Comparison of ENCODE assay signal across 9 cellular contexts in genomic region chrX:48937065-48937907, GRCh38. TPM values are rescaled to one million over a fixed set of nuclear protein-coding genes. Genes with fewer than 3 reads are reported as not detected.
DNase-seq lines count a peak whose midpoint lies in the region; ATAC-seq, FAIRE-seq and TF ChIP-seq lines count a peak whose summit lies in the region.
"Had no signal": no experiment of that assay in that cellular context is flagged by ENCODE, and none has a peak within 500 bp of the region (broad histone marks: within the 10 kb centered on the region; RNA-seq: fewer than 3 reads in every experiment).

No MANE protein-coding gene starts in this region.

- intact Hi-C loops in HepG2 (cut with micrococcal nuclease; ENCODE audit: unreplicated experiment), result no loop called here

- CTCF ChIA-PET in HepG2 (lab: Yijun Ruan, JAX; ENCODE audit: low intra/inter-chr PET ratio, low total read pairs), result no interaction called here

- peaks cover 18% of the 10 kb centered on the region for H3K79me2 ChIP-seq in HepG2 (ENCODE audit: insufficient read depth, low read length)

- no peak for TF ChIP-seq RAD21 in HepG2 (CRISPR knock-in tag; IDR thresholded peaks at IDR 0.05)

- no peaks in the 10 kb centered on the region for H3K27me3 ChIP-seq in HepG2 (ENCODE audit: control insufficient read depth in 1 of 2, insufficient read depth in 2 of 2, low read length in 2 of 2)
- H3K27me3 ChIP-seq: body of pancreas had no signal

- no peak overlapping the region for H3K4me3 ChIP-seq in HepG2 (replicated peaks in 1 of 3; ENCODE audit: insufficient read depth in 1 of 3, low read depth in 2 of 3, low read length in 3 of 3)
- H3K4me3 ChIP-seq: body of pancreas had no signal

- ATAC-seq in HG02970 (IDR thresholded peaks at IDR 0.05; ENCODE audit: low FRiP score, unreplicated experiment) (peak; percentile 43), HepG2 (no peak)
- ATAC-seq: body of pancreas had no signal

- WGBS in HepG2 (ENCODE audit: low lambda C conversion rate), result 88% methylated on average over 7 of the region's 9 CpGs

- H2AFZ ChIP-seq in HepG2 (ENCODE audit: low read length), result no peak overlapping the region

- no peaks in the 10 kb centered on the region for H3K9me3 ChIP-seq in HepG2 (ENCODE audit: low read length)
- H3K9me3 ChIP-seq: body of pancreas had no signal

- H3K36me3 ChIP-seq in HepG2 (replicated peaks in 1 of 2; ENCODE audit: control insufficient read depth in 1 of 2, insufficient read depth in 2 of 2, low read length in 2 of 2), result peaks cover 8 to 28% of the 10 kb centered on the region in 2 experiments; a peak in 4 of 5 replicates

- DNase-seq in SIG-M5 treated with dmso at 0.1 percent for 504 hours (lab: John Stamatoyannopoulos, UW; ENCODE audit: unreplicated experiment) (peak; percentile 88), HepG2 (ENCODE audit: low spot score) (no peak), NCI-H446 (lab: John Stamatoyannopoulos, UW) (no peak), putamen (ENCODE audit: low spot score) (no peak)
- peak; percentile 90 for DNase-seq in activated naive CD4-positive, alpha-beta T cell treated with Interleukin-2 at 50 U/mL for 16 hours
- DNase-seq in stimulated activated CD8-positive, alpha-beta memory T cell treated with anti-CD3 and anti-CD28 coated beads, Interleukin-4, amount 100 ng/mL, for 48 hours, result peak; percentile 91

- no peaks in the 10 kb centered on the region for H4K20me1 ChIP-seq in HepG2 (ENCODE audit: insufficient read depth, low read length)

- TF ChIP-seq EP300 in HepG2 (IDR thresholded peaks at IDR 0.05; ENCODE audit: low read depth in 2 of 2, low read length in 2 of 2) (no peak), HepG2 (CRISPR knock-in tag; IDR thresholded peaks at IDR 0.05; ENCODE audit: borderline replicate concordance) (no peak)

- TF ChIP-seq CTCF in HepG2 (CRISPR knock-in tag; IDR thresholded peaks at IDR 0.05), result peak; percentile 19

- in situ Hi-C loops in HepG2 (cut with HindIII; ENCODE audit: extremely low pct_ligation_motif_present, low pct_unique_long_range_greater_than_20kb), result no loop called here

- H3K4me1 ChIP-seq in HepG2 (ENCODE audit: insufficient read depth, low read length), result peaks cover 20% of the 10 kb centered on the region

- TF ChIP-seq POLR2A in GM18526 (IDR thresholded peaks at IDR 0.05; ENCODE audit: extremely low read depth, insufficient read length) (peak; percentile 13), HepG2 (IDR thresholded peaks at IDR 0.05; ENCODE audit: insufficient read depth in 1 of 2, low read depth in 2 of 2, low read length in 2 of 2) (no peak)

- no peak for FAIRE-seq in HepG2 (lab: Jason Lieb, UNC)

- H3K4me2 ChIP-seq in HepG2 (ENCODE audit: low read depth, low read length), result no peak overlapping the region

- POLR2A ChIA-PET in HepG2 (lab: Yijun Ruan, JAX), result no interaction called here

- no TSS peak for BruUV-seq in HepG2 (replicated peaks; lab: Mats Ljungman, UMichigan)

- H3K9ac ChIP-seq in HepG2 (ENCODE audit: insufficient read depth, low read depth, low read length), result no peak overlapping the region

- no peak overlapping the region for H3K27ac ChIP-seq in HepG2 (ENCODE audit: extremely low read length, insufficient read depth, low read length)

RNA-seq across cellular contexts. Expression of gene PIM2, which starts 18.5 kb away (rescaled TPM):
- total RNA-seq in HepG2 (2016; rRNA removed; fragmentation: Illumina TruSeq; extraction: Trizol), result 13.0 and 14.4 TPM in 2 replicates
- 1.7 and 2.6 TPM in 2 replicates for total RNA-seq in HepG2 (2016; cell fraction: cytosol; rRNA removed; fragmentation: Illumina TruSeq; extraction: Trizol; ENCODE audit: low read depth)
- total RNA-seq in HepG2 (2016; cell fraction: insoluble cytoplasmic fraction; rRNA removed; fragmentation: Illumina TruSeq; extraction: Trizol), result 11.9 and 13.2 TPM in 2 replicates
- total RNA-seq in HepG2 (2016; cell fraction: membrane; rRNA removed; fragmentation: Illumina TruSeq; extraction: Trizol), result 5.9 and 6.5 TPM in 2 replicates
- total RNA-seq in HepG2 (2016; cell fraction: nucleus; rRNA removed; fragmentation: Illumina TruSeq; extraction: Trizol), result 7.9 and 8.0 TPM in 2 replicates
- 15.8 and 17.4 TPM in 2 replicates for polyA plus RNA-seq in HepG2 (2011; rRNA removed)
- polyA plus RNA-seq in HepG2 (2011; cell fraction: cytosol; rRNA removed), result 10.3 and 10.6 TPM in 2 replicates
- 14.3 and 17.5 TPM in 2 replicates for polyA plus RNA-seq in HepG2 (2011; cell fraction: nucleus; rRNA removed)
- polyA plus RNA-seq in HepG2 (2012), result 10.1 and 10.6 TPM in 2 replicates
- polyA plus RNA-seq in HepG2 (2016; cell fraction: cytosol; fragmentation: Illumina TruSeq; extraction: Trizol; ENCODE audit: low read depth), result 1.1 TPM in 2 replicates
- polyA plus RNA-seq in HepG2 (2016; cell fraction: insoluble cytoplasmic fraction; fragmentation: Illumina TruSeq; extraction: Trizol; ENCODE audit: low read depth), result 14.0 and 15.2 TPM in 2 replicates
- polyA plus RNA-seq in HepG2 (2016; cell fraction: membrane; fragmentation: Illumina TruSeq; extraction: Trizol; ENCODE audit: low read depth), result 3.5 and 4.0 TPM in 2 replicates
- 11.4 and 16.3 TPM in 2 replicates for polyA plus RNA-seq in HepG2 (2016; cell fraction: nucleus; fragmentation: Illumina TruSeq; extraction: Trizol; ENCODE audit: insufficient read depth, low read depth)
- polyA minus RNA-seq in HepG2 (2011; rRNA and poly(A)+ RNA removed; ENCODE audit: low replicate concordance), result 17.3 and 37.4 TPM in 2 replicates
- polyA minus RNA-seq in HepG2 (2011; cell fraction: cytosol; rRNA and poly(A)+ RNA removed), result 4.9 and 5.8 TPM in 2 replicates
- 8.5 and 10.9 TPM in 2 replicates for polyA minus RNA-seq in HepG2 (2011; cell fraction: nucleus; rRNA and poly(A)+ RNA removed)

RNA-seq across cellular contexts. Expression of gene OTUD5, which starts 20.1 kb away (rescaled TPM):
- 16.9 and 18.4 TPM in 2 replicates for total RNA-seq in HepG2 (2016; rRNA removed; fragmentation: Illumina TruSeq; extraction: Trizol)
- total RNA-seq in HepG2 (2016; cell fraction: cytosol; rRNA removed; fragmentation: Illumina TruSeq; extraction: Trizol; ENCODE audit: low read depth), result 7.3 and 7.9 TPM in 2 replicates
- 15.3 and 18.1 TPM in 2 replicates for total RNA-seq in HepG2 (2016; cell fraction: insoluble cytoplasmic fraction; rRNA removed; fragmentation: Illumina TruSeq; extraction: Trizol)
- 13.3 and 13.6 TPM in 2 replicates for total RNA-seq in HepG2 (2016; cell fraction: membrane; rRNA removed; fragmentation: Illumina TruSeq; extraction: Trizol)
- 11.1 and 13.9 TPM in 2 replicates for total RNA-seq in HepG2 (2016; cell fraction: nucleus; rRNA removed; fragmentation: Illumina TruSeq; extraction: Trizol)
- 42.2 and 44.8 TPM in 2 replicates for polyA plus RNA-seq in HepG2 (2011; rRNA removed)
- polyA plus RNA-seq in HepG2 (2011; cell fraction: cytosol; rRNA removed), result 29.5 and 29.7 TPM in 2 replicates
- 74.0 and 78.6 TPM in 2 replicates for polyA plus RNA-seq in HepG2 (2011; cell fraction: nucleus; rRNA removed)
- 30.8 and 34.7 TPM in 2 replicates for polyA plus RNA-seq in HepG2 (2012)
- polyA plus RNA-seq in HepG2 (2016; cell fraction: cytosol; fragmentation: Illumina TruSeq; extraction: Trizol; ENCODE audit: low read depth), result 14.5 and 15.7 TPM in 2 replicates
- 20.0 and 25.8 TPM in 2 replicates for polyA plus RNA-seq in HepG2 (2016; cell fraction: insoluble cytoplasmic fraction; fragmentation: Illumina TruSeq; extraction: Trizol; ENCODE audit: low read depth)
- polyA plus RNA-seq in HepG2 (2016; cell fraction: membrane; fragmentation: Illumina TruSeq; extraction: Trizol; ENCODE audit: low read depth), result 18.9 and 22.2 TPM in 2 replicates
- 32.8 and 33.6 TPM in 2 replicates for polyA plus RNA-seq in HepG2 (2016; cell fraction: nucleus; fragmentation: Illumina TruSeq; extraction: Trizol; ENCODE audit: insufficient read depth, low read depth)
- polyA minus RNA-seq in HepG2 (2011; rRNA and poly(A)+ RNA removed; ENCODE audit: low replicate concordance), result 40.8 and 110 TPM in 2 replicates
- 20.0 and 21.9 TPM in 2 replicates for polyA minus RNA-seq in HepG2 (2011; cell fraction: cytosol; rRNA and poly(A)+ RNA removed)
- 14.8 and 17.9 TPM in 2 replicates for polyA minus RNA-seq in HepG2 (2011; cell fraction: nucleus; rRNA and poly(A)+ RNA removed)

RNA-seq across cellular contexts. Expression of gene SLC35A2, which starts 25.8 kb away (rescaled TPM):
- 17.2 and 32.1 TPM in 2 replicates for total RNA-seq in HepG2 (2016; rRNA removed; fragmentation: Illumina TruSeq; extraction: Trizol)
- 5.6 and 5.8 TPM in 2 replicates for total RNA-seq in HepG2 (2016; cell fraction: cytosol; rRNA removed; fragmentation: Illumina TruSeq; extraction: Trizol; ENCODE audit: low read depth)
- 13.8 and 35.7 TPM in 2 replicates for total RNA-seq in HepG2 (2016; cell fraction: insoluble cytoplasmic fraction; rRNA removed; fragmentation: Illumina TruSeq; extraction: Trizol)
- 12.4 and 13.9 TPM in 2 replicates for total RNA-seq in HepG2 (2016; cell fraction: membrane; rRNA removed; fragmentation: Illumina TruSeq; extraction: Trizol)
- total RNA-seq in HepG2 (2016; cell fraction: nucleus; rRNA removed; fragmentation: Illumina TruSeq; extraction: Trizol), result 24.9 and 30.9 TPM in 2 replicates
- 40.8 and 46.4 TPM in 2 replicates for polyA plus RNA-seq in HepG2 (2011; rRNA removed)
- polyA plus RNA-seq in HepG2 (2011; cell fraction: cytosol; rRNA removed), result 41.7 and 48.0 TPM in 2 replicates
- 31.2 and 31.5 TPM in 2 replicates for polyA plus RNA-seq in HepG2 (2011; cell fraction: nucleus; rRNA removed)
- 16.3 and 18.8 TPM in 2 replicates for polyA plus RNA-seq in HepG2 (2012)
- 6.8 and 8.5 TPM in 2 replicates for polyA plus RNA-seq in HepG2 (2016; cell fraction: cytosol; fragmentation: Illumina TruSeq; extraction: Trizol; ENCODE audit: low read depth)
- polyA plus RNA-seq in HepG2 (2016; cell fraction: insoluble cytoplasmic fraction; fragmentation: Illumina TruSeq; extraction: Trizol; ENCODE audit: low read depth), result 20.0 and 23.2 TPM in 2 replicates
- 12.9 and 13.5 TPM in 2 replicates for polyA plus RNA-seq in HepG2 (2016; cell fraction: membrane; fragmentation: Illumina TruSeq; extraction: Trizol; ENCODE audit: low read depth)
- 57.8 and 62.5 TPM in 2 replicates for polyA plus RNA-seq in HepG2 (2016; cell fraction: nucleus; fragmentation: Illumina TruSeq; extraction: Trizol; ENCODE audit: insufficient read depth, low read depth)
- 110 and 137 TPM in 2 replicates for polyA minus RNA-seq in HepG2 (2011; rRNA and poly(A)+ RNA removed; ENCODE audit: low replicate concordance)
- 25.2 and 26.9 TPM in 2 replicates for polyA minus RNA-seq in HepG2 (2011; cell fraction: cytosol; rRNA and poly(A)+ RNA removed)
- 9.3 and 12.1 TPM in 2 replicates for polyA minus RNA-seq in HepG2 (2011; cell fraction: nucleus; rRNA and poly(A)+ RNA removed)

RNA-seq across cellular contexts. Expression of gene KCND1, which starts 34.4 kb away (rescaled TPM):
- 0.07 TPM in 1 of 2 replicates, not detected in the other for total RNA-seq in HepG2 (2016; rRNA removed; fragmentation: Illumina TruSeq; extraction: Trizol)
- total RNA-seq in HepG2 (2016; cell fraction: cytosol; rRNA removed; fragmentation: Illumina TruSeq; extraction: Trizol; ENCODE audit: low read depth), result not detected in 2 replicates
- 0.04 TPM in 1 of 2 replicates, not detected in the other for total RNA-seq in HepG2 (2016; cell fraction: insoluble cytoplasmic fraction; rRNA removed; fragmentation: Illumina TruSeq; extraction: Trizol)
- total RNA-seq in HepG2 (2016; cell fraction: membrane; rRNA removed; fragmentation: Illumina TruSeq; extraction: Trizol), result not detected in 2 replicates
- 0.09 TPM in 1 of 2 replicates, not detected in the other for total RNA-seq in HepG2 (2016; cell fraction: nucleus; rRNA removed; fragmentation: Illumina TruSeq; extraction: Trizol)
- polyA plus RNA-seq in HepG2 (2011; rRNA removed), result 0.30 and 1.1 TPM in 2 replicates
- 0.08 and 0.10 TPM in 2 replicates for polyA plus RNA-seq in HepG2 (2011; cell fraction: cytosol; rRNA removed)
- polyA plus RNA-seq in HepG2 (2011; cell fraction: nucleus; rRNA removed), result 4.7 and 7.7 TPM in 2 replicates
- polyA plus RNA-seq in HepG2 (2012), result 0.68 and 1.8 TPM in 2 replicates
- 0.02 TPM in 1 of 2 replicates, not detected in the other for polyA plus RNA-seq in HepG2 (2016; cell fraction: cytosol; fragmentation: Illumina TruSeq; extraction: Trizol; ENCODE audit: low read depth)
- polyA plus RNA-seq in HepG2 (2016; cell fraction: insoluble cytoplasmic fraction; fragmentation: Illumina TruSeq; extraction: Trizol; ENCODE audit: low read depth), result 0.04 TPM in 1 of 2 replicates, not detected in the other
- not detected in 2 replicates for polyA plus RNA-seq in HepG2 (2016; cell fraction: membrane; fragmentation: Illumina TruSeq; extraction: Trizol; ENCODE audit: low read depth)
- 0.56 and 0.63 TPM in 2 replicates for polyA plus RNA-seq in HepG2 (2016; cell fraction: nucleus; fragmentation: Illumina TruSeq; extraction: Trizol; ENCODE audit: insufficient read depth, low read depth)
- polyA minus RNA-seq in HepG2 (2011; rRNA and poly(A)+ RNA removed; ENCODE audit: low replicate concordance), result 0.40 and 0.68 TPM in 2 replicates
- not detected in 2 replicates for polyA minus RNA-seq in HepG2 (2011; cell fraction: cytosol; rRNA and poly(A)+ RNA removed)
- 0.52 and 0.87 TPM in 2 replicates for polyA minus RNA-seq in HepG2 (2011; cell fraction: nucleus; rRNA and poly(A)+ RNA removed)

RNA-seq across cellular contexts. Expression of gene PQBP1, which starts 39.6 kb away (rescaled TPM):
- 80.9 and 99.4 TPM in 2 replicates for total RNA-seq in HepG2 (2016; rRNA removed; fragmentation: Illumina TruSeq; extraction: Trizol)
- 33.5 and 34.4 TPM in 2 replicates for total RNA-seq in HepG2 (2016; cell fraction: cytosol; rRNA removed; fragmentation: Illumina TruSeq; extraction: Trizol; ENCODE audit: low read depth)
- 87.4 and 94.4 TPM in 2 replicates for total RNA-seq in HepG2 (2016; cell fraction: insoluble cytoplasmic fraction; rRNA removed; fragmentation: Illumina TruSeq; extraction: Trizol)
- 35.6 and 39.4 TPM in 2 replicates for total RNA-seq in HepG2 (2016; cell fraction: membrane; rRNA removed; fragmentation: Illumina TruSeq; extraction: Trizol)
- 40.0 and 41.7 TPM in 2 replicates for total RNA-seq in HepG2 (2016; cell fraction: nucleus; rRNA removed; fragmentation: Illumina TruSeq; extraction: Trizol)
- 58.1 and 66.9 TPM in 2 replicates for polyA plus RNA-seq in HepG2 (2011; rRNA removed)
- 77.0 and 80.0 TPM in 2 replicates for polyA plus RNA-seq in HepG2 (2011; cell fraction: cytosol; rRNA removed)
- 123 and 131 TPM in 2 replicates for polyA plus RNA-seq in HepG2 (2011; cell fraction: nucleus; rRNA removed)
- 72.0 and 77.4 TPM in 2 replicates for polyA plus RNA-seq in HepG2 (2012)
- polyA plus RNA-seq in HepG2 (2016; cell fraction: cytosol; fragmentation: Illumina TruSeq; extraction: Trizol; ENCODE audit: low read depth), result 39.2 and 46.6 TPM in 2 replicates
- polyA plus RNA-seq in HepG2 (2016; cell fraction: insoluble cytoplasmic fraction; fragmentation: Illumina TruSeq; extraction: Trizol; ENCODE audit: low read depth), result 111 and 112 TPM in 2 replicates
- 42.4 and 43.0 TPM in 2 replicates for polyA plus RNA-seq in HepG2 (2016; cell fraction: membrane; fragmentation: Illumina TruSeq; extraction: Trizol; ENCODE audit: low read depth)
- polyA plus RNA-seq in HepG2 (2016; cell fraction: nucleus; fragmentation: Illumina TruSeq; extraction: Trizol; ENCODE audit: insufficient read depth, low read depth), result 101 and 103 TPM in 2 replicates
- polyA minus RNA-seq in HepG2 (2011; rRNA and poly(A)+ RNA removed; ENCODE audit: low replicate concordance), result 33.5 and 103 TPM in 2 replicates
- polyA minus RNA-seq in HepG2 (2011; cell fraction: cytosol; rRNA and poly(A)+ RNA removed), result 32.2 and 41.4 TPM in 2 replicates
- 23.3 and 26.7 TPM in 2 replicates for polyA minus RNA-seq in HepG2 (2011; cell fraction: nucleus; rRNA and poly(A)+ RNA removed)

Comparison
In these comparisons a context has a peak if more than half of its experiments do, and no peak if none do; other contexts are left out.
1. DNase-seq: peak in SIG-M5 treated with dmso at 0.1 percent for 504 hours (single experiment), activated naive CD4-positive, alpha-beta T cell treated with Interleukin-2 at 50 U/mL for 16 hours (single experiment) and stimulated activated CD8-positive, alpha-beta memory T cell treated with anti-CD3 and anti-CD28 coated beads, Interleukin-4, amount 100 ng/mL, for 48 hours (single experiment); none in HepG2 (single experiment), NCI-H446 (0 of 2) and putamen (single experiment).